In the genomic region with DNA sequence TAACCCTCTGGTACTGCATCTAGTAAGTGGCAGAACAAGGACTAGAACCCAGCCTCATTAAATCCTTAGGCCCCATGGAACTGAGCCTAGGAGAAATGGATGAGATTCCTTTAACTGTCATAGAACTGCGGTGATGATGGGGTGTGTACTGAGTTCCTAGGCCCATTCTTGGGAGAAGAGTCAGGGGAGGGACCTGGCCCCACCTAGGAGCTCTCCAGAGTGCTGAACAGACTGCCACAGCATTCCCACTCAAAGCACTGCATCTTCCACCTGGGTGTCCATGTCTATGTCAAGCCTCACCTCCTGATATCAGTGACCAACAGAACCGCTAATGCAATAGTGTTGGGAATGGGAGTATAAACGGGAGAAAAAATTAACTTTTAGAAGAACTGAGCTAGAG, we compare ENCODE assay signal across 1 cellular context.
A peak's percentile ranks its signal among the peaks of the same experiment; 100 is the strongest.
TF ChIP-seq lines count a peak whose summit lies in the region.

No MANE protein-coding gene starts in this region.

TF ChIP-seq in K562, 482 proteins besides CTCF, POLR2A, EP300 and RAD21 (continued from another document):
- TF ChIP-seq, protein P1, sequence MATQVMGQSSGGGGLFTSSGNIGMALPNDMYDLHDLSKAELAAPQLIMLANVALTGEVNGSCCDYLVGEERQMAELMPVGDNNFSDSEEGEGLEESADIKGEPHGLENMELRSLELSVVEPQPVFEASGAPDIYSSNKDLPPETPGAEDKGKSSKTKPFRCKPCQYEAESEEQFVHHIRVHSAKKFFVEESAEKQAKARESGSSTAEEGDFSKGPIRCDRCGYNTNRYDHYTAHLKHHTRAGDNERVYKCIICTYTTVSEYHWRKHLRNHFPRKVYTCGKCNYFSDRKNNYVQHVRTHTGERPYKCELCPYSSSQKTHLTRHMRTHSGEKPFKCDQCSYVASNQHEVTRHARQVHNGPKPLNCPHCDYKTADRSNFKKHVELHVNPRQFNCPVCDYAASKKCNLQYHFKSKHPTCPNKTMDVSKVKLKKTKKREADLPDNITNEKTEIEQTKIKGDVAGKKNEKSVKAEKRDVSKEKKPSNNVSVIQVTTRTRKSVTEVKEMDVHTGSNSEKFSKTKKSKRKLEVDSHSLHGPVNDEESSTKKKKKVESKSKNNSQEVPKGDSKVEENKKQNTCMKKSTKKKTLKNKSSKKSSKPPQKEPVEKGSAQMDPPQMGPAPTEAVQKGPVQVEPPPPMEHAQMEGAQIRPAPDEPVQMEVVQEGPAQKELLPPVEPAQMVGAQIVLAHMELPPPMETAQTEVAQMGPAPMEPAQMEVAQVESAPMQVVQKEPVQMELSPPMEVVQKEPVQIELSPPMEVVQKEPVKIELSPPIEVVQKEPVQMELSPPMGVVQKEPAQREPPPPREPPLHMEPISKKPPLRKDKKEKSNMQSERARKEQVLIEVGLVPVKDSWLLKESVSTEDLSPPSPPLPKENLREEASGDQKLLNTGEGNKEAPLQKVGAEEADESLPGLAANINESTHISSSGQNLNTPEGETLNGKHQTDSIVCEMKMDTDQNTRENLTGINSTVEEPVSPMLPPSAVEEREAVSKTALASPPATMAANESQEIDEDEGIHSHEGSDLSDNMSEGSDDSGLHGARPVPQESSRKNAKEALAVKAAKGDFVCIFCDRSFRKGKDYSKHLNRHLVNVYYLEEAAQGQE (CRISPR knock-in tag; IDR thresholded peaks at IDR 0.05; ENCODE audit: low read depth), result peak; percentile 94
- TF ChIP-seq EHMT2 (IDR thresholded peaks at IDR 0.05) (peak; percentile 97), MAZ (CRISPR knock-in tag; conservative IDR thresholded peaks at IDR 0.05 in 1 of 2, IDR thresholded peaks at IDR 0.05 in 1 of 2) (peak in 1 of 2 experiments; percentile 56; a peak in 1 of 4 replicates), MIER1 (IDR thresholded peaks at IDR 0.05; ENCODE audit: low read depth) (peak; percentile 92), ZNF696 (CRISPR knock-in tag; conservative IDR thresholded peaks at IDR 0.05) (no peak), SIN3A (IDR thresholded peaks at IDR 0.05; ENCODE audit: borderline replicate concordance in 2 of 2, control insufficient read depth in 1 of 2, low read depth in 2 of 2, low read length in 2 of 2) (peak in 1 of 2 experiments; percentile 32; a peak in 1 of 4 replicates), HDAC2 (IDR thresholded peaks at IDR 0.05) (peak; percentile 34; the same call in 1 of the 2 replicates)
- TF ChIP-seq, protein P2, sequence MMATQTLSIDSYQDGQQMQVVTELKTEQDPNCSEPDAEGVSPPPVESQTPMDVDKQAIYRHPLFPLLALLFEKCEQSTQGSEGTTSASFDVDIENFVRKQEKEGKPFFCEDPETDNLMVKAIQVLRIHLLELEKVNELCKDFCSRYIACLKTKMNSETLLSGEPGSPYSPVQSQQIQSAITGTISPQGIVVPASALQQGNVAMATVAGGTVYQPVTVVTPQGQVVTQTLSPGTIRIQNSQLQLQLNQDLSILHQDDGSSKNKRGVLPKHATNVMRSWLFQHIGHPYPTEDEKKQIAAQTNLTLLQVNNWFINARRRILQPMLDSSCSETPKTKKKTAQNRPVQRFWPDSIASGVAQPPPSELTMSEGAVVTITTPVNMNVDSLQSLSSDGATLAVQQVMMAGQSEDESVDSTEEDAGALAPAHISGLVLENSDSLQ (IDR thresholded peaks at IDR 0.05), result no peak
- TF ChIP-seq, protein P3, sequence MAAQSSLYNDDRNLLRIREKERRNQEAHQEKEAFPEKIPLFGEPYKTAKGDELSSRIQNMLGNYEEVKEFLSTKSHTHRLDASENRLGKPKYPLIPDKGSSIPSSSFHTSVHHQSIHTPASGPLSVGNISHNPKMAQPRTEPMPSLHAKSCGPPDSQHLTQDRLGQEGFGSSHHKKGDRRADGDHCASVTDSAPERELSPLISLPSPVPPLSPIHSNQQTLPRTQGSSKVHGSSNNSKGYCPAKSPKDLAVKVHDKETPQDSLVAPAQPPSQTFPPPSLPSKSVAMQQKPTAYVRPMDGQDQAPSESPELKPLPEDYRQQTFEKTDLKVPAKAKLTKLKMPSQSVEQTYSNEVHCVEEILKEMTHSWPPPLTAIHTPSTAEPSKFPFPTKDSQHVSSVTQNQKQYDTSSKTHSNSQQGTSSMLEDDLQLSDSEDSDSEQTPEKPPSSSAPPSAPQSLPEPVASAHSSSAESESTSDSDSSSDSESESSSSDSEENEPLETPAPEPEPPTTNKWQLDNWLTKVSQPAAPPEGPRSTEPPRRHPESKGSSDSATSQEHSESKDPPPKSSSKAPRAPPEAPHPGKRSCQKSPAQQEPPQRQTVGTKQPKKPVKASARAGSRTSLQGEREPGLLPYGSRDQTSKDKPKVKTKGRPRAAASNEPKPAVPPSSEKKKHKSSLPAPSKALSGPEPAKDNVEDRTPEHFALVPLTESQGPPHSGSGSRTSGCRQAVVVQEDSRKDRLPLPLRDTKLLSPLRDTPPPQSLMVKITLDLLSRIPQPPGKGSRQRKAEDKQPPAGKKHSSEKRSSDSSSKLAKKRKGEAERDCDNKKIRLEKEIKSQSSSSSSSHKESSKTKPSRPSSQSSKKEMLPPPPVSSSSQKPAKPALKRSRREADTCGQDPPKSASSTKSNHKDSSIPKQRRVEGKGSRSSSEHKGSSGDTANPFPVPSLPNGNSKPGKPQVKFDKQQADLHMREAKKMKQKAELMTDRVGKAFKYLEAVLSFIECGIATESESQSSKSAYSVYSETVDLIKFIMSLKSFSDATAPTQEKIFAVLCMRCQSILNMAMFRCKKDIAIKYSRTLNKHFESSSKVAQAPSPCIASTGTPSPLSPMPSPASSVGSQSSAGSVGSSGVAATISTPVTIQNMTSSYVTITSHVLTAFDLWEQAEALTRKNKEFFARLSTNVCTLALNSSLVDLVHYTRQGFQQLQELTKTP (IDR thresholded peaks at IDR 0.05; ENCODE audit: low read depth in 1 of 2, partially characterized antibody in 2 of 2), result peak in 1 of 2 experiments; percentile 65
